3 cellular contexts compared by ENCODE assay signal in the genomic region with DNA sequence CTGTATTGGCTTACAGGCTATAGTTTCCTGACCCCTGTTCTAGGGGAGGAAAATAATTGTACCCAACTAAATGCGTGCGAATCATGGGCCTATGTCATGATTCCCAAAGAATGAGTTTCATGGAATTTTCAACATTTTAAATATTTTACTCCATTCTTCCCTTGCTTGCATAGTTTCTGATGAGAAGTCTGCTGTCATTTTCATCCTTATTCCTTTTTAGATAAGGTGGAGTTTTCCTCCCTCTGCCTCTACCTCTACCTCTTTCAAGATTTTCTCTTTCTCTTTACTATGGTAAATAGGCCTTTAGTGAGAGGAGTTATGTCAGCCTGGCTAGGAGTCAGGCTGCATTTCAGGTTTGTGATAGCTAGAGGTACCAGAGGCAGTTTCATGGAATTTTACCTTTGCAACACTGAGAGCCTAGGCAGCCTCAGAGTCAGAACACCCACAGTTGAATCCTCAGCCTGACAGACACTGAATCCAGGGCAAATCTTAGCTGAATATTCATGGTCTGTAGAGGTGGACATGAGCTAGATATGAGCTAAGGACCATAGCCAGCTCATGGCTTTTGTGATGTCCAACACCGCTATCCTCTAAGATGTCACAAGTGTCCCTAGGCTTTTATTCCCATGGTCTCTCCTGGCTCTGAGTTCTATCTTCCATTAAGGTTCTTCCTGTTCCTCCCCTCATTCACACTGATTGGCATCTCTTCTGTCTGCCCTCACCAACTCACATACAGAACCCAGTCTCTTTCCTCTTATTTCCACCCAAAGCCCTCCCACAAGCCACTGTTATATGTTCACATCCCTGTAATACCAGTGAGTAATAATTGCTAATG.
A peak's percentile ranks its signal among the peaks of the same experiment; 100 is the strongest.
TF ChIP-seq lines count a peak whose summit lies in the region.

No MANE protein-coding gene starts in this region.

TF ChIP-seq in A549, 52 proteins besides CTCF, POLR2A, EP300 and RAD21:
- TF ChIP-seq, protein P1, sequence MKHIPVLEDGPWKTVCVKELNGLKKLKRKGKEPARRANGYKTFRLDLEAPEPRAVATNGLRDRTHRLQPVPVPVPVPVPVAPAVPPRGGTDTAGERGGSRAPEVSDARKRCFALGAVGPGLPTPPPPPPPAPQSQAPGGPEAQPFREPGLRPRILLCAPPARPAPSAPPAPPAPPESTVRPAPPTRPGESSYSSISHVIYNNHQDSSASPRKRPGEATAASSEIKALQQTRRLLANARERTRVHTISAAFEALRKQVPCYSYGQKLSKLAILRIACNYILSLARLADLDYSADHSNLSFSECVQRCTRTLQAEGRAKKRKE (CRISPR knock-in tag; IDR thresholded peaks at IDR 0.05; ENCODE audit: low read depth), result no peak
- TF ChIP-seq KDM1A (IDR thresholded peaks at IDR 0.05; ENCODE audit: low read depth), result peak; percentile 56; the same call in 1 of the 2 replicates

TF ChIP-seq in HCT116, 20 proteins besides CTCF, POLR2A, EP300 and RAD21:
- TF ChIP-seq, protein P2, sequence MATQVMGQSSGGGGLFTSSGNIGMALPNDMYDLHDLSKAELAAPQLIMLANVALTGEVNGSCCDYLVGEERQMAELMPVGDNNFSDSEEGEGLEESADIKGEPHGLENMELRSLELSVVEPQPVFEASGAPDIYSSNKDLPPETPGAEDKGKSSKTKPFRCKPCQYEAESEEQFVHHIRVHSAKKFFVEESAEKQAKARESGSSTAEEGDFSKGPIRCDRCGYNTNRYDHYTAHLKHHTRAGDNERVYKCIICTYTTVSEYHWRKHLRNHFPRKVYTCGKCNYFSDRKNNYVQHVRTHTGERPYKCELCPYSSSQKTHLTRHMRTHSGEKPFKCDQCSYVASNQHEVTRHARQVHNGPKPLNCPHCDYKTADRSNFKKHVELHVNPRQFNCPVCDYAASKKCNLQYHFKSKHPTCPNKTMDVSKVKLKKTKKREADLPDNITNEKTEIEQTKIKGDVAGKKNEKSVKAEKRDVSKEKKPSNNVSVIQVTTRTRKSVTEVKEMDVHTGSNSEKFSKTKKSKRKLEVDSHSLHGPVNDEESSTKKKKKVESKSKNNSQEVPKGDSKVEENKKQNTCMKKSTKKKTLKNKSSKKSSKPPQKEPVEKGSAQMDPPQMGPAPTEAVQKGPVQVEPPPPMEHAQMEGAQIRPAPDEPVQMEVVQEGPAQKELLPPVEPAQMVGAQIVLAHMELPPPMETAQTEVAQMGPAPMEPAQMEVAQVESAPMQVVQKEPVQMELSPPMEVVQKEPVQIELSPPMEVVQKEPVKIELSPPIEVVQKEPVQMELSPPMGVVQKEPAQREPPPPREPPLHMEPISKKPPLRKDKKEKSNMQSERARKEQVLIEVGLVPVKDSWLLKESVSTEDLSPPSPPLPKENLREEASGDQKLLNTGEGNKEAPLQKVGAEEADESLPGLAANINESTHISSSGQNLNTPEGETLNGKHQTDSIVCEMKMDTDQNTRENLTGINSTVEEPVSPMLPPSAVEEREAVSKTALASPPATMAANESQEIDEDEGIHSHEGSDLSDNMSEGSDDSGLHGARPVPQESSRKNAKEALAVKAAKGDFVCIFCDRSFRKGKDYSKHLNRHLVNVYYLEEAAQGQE (IDR thresholded peaks at IDR 0.05; ENCODE audit: low read depth), result no peak
- TF ChIP-seq ZNF274 (IDR thresholded peaks at IDR 0.05; ENCODE audit: low read depth, low read length) (no peak), EGR1 (IDR thresholded peaks at IDR 0.05; ENCODE audit: low read depth) (no peak), CBX3 (IDR thresholded peaks at IDR 0.05; ENCODE audit: low read depth) (peak; percentile 88)
- TF ChIP-seq, protein P3, sequence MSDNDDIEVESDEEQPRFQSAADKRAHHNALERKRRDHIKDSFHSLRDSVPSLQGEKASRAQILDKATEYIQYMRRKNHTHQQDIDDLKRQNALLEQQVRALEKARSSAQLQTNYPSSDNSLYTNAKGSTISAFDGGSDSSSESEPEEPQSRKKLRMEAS (IDR thresholded peaks at IDR 0.05), result no peak

TF ChIP-seq in GM12878, 131 proteins besides CTCF, POLR2A, EP300 and RAD21:
- TF ChIP-seq, protein P4, sequence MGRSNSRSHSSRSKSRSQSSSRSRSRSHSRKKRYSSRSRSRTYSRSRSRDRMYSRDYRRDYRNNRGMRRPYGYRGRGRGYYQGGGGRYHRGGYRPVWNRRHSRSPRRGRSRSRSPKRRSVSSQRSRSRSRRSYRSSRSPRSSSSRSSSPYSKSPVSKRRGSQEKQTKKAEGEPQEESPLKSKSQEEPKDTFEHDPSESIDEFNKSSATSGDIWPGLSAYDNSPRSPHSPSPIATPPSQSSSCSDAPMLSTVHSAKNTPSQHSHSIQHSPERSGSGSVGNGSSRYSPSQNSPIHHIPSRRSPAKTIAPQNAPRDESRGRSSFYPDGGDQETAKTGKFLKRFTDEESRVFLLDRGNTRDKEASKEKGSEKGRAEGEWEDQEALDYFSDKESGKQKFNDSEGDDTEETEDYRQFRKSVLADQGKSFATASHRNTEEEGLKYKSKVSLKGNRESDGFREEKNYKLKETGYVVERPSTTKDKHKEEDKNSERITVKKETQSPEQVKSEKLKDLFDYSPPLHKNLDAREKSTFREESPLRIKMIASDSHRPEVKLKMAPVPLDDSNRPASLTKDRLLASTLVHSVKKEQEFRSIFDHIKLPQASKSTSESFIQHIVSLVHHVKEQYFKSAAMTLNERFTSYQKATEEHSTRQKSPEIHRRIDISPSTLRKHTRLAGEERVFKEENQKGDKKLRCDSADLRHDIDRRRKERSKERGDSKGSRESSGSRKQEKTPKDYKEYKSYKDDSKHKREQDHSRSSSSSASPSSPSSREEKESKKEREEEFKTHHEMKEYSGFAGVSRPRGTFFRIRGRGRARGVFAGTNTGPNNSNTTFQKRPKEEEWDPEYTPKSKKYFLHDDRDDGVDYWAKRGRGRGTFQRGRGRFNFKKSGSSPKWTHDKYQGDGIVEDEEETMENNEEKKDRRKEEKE (IDR thresholded peaks at IDR 0.05), result no peak
- TF ChIP-seq CBX5 (IDR thresholded peaks at IDR 0.05; ENCODE audit: low read depth), result peak; percentile 93; the same call in 1 of the 2 replicates
